Comparison of ENCODE assay signal across 8 cellular contexts in the genomic region with DNA sequence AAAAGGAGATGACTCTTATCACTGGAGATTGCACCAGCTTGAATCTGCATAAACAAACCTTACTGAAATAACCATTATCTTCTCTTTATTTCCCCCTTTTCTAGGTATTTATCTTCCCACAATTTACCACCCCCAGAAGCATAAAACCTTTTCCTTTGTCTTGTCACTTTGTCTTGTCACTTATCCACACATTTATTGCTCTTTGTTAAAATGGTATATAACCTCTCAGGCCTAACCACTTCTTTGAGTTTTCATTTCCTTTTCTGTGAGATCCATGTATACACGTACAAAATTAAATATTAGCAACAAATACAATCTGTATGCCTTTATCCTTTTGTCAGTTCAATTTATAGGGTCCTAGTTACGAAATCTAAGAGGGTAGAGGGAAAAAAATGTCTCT.
"Had no signal": no experiment of that assay in that cellular context is flagged by ENCODE, and none has a peak within 500 bp of the region (broad histone marks: within the 10 kb centered on the region; RNA-seq: fewer than 3 reads in every experiment).

No MANE protein-coding gene starts in this region.

- H3K4me3 ChIP-seq: GM23248, GM23338, HAP-1 had no signal

- H3K27ac Mint-ChIP-seq: GM23338, H9, HFFc6 had no signal

- DNase-seq: GM23248, GOT3, H7, H9, HCEC 1CT, HFFc6 had no signal

- H3K4me1 ChIP-seq: HAP-1 had no signal

- H3K9me3 ChIP-seq: HAP-1 had no signal

- H3K36me3 ChIP-seq: HAP-1 had no signal

- H3K4me3 Mint-ChIP-seq: GM23338, H9, HFFc6 had no signal

- H3K27ac ChIP-seq: GM23248 had no signal
